8 cellular contexts compared by ENCODE assay signal in the genomic region with DNA sequence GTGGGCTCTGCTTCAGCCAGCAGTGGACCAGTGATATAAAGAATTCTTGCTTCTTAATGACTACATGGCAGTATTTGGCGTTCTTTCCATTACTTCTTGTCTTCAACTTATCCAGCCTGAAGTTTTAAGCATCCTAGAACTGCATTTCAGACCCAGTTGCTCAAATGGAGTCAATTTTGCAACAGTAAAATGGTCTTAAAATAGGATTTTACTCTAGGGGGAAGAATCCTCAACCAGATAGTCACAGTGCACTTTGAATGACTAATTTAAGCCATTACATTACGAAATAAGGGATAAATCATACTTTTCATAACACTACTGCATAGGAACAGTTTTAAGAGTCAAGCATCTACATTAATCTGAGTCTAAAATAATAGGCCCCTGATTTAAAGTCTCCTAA. TPM values are rescaled to one million over a fixed set of nuclear protein-coding genes. Genes with fewer than 3 reads are reported as not detected.
DNase-seq lines count a peak whose midpoint lies in the region; TF ChIP-seq lines count a peak whose summit lies in the region.

No MANE protein-coding gene starts in this region.

- H3K27me3 Mint-ChIP-seq in activated naive CD4-positive, alpha-beta T cell treated with anti-CD3 and anti-CD28 coated beads for 36 hours (ENCODE audit: low read depth): no peaks in the 10 kb centered on the region
- H3K27me3 Mint-ChIP-seq in activated naive CD8-positive, alpha-beta T cell: no peaks in the 10 kb centered on the region
- peaks cover 18 to 32% (median 32%) of the 10 kb centered on the region in 3 donors for H3K27me3 Mint-ChIP-seq in immature natural killer cell (ENCODE audit: low read depth in 3 of 3)

- H3K9me3 Mint-ChIP-seq in activated naive CD4-positive, alpha-beta T cell treated with anti-CD3 and anti-CD28 coated beads for 36 hours: no peaks in the 10 kb centered on the region
- H3K9me3 Mint-ChIP-seq in activated naive CD8-positive, alpha-beta T cell (ENCODE audit: low read depth): no peaks in the 10 kb centered on the region
- H3K9me3 Mint-ChIP-seq in immature natural killer cell: no peaks in the 10 kb centered on the region

- H3K4me1 Mint-ChIP-seq in activated naive CD4-positive, alpha-beta T cell treated with anti-CD3 and anti-CD28 coated beads for 36 hours (ENCODE audit: low read depth): peaks cover 33% of the 10 kb centered on the region
- H3K4me1 Mint-ChIP-seq in activated naive CD8-positive, alpha-beta T cell (ENCODE audit: low read depth): peaks cover 32% of the 10 kb centered on the region
- H3K4me1 Mint-ChIP-seq in immature natural killer cell: peaks cover 16 to 31% of the 10 kb centered on the region in 2 donors

- intact Hi-C loops in activated naive CD4-positive, alpha-beta T cell treated with anti-CD3 and anti-CD28 coated beads for 36 hours (cut with micrococcal nuclease): loop anchor here (2.0 to 10.0 kb wide), 4 partner anchors 93 to 1731 kb away; no protein-coding TSS in a partner anchor
- intact Hi-C loops in tibial artery (cut with DNase I; ENCODE audit: low total_unique reads): loop anchor here (10.0 kb wide), 3 partner anchors 111 to 831 kb away; partner anchors contain the start of genes PUM3 and VLDLR

- no peak overlapping the region for H3K27ac Mint-ChIP-seq in activated naive CD4-positive, alpha-beta T cell treated with anti-CD3 and anti-CD28 coated beads for 36 hours
- peak overlapping the region; percentile 16 for H3K27ac Mint-ChIP-seq in activated naive CD8-positive, alpha-beta T cell
- H3K27ac Mint-ChIP-seq in immature natural killer cell: peak overlapping the region in 1 of 6 donors; percentile 87

- DNase-seq in activated naive CD4-positive, alpha-beta T cell treated with anti-CD3 and anti-CD28 coated beads for 36 hours: no peak
- no peak for DNase-seq in activated naive CD4-positive, alpha-beta T cell (lab: John Stamatoyannopoulos, UW)
- no peak for DNase-seq in immature natural killer cell
- DNase-seq in tibial artery: no peak
- no peak for DNase-seq in activated CD4-positive, CD25-positive, alpha-beta regulatory T cell treated with anti-CD3 and anti-CD28 coated beads, Interleukin-2, amount 50 U/mL, for 72 hours
- DNase-seq in ACHN: no peak
- no peak for DNase-seq in COLO829 (ENCODE audit: low spot score)

- in situ Hi-C loops in ACHN (cut with HindIII; ENCODE audit: low pct_ligation_motif_present, low pct_unique_long_range_greater_than_20kb, low sequenced_read_pairs): no loop called here

- peaks cover 2% of the 10 kb centered on the region for H3K36me3 Mint-ChIP-seq in activated naive CD4-positive, alpha-beta T cell treated with anti-CD3 and anti-CD28 coated beads for 36 hours (ENCODE audit: low read depth)
- no peaks in the 10 kb centered on the region for H3K36me3 Mint-ChIP-seq in activated naive CD8-positive, alpha-beta T cell
- H3K36me3 Mint-ChIP-seq in immature natural killer cell: peaks cover 0 to 4% (median 0%) of the 10 kb centered on the region in 3 donors

- peak in 1 of 2 experiments; percentile 12 for TF ChIP-seq CTCF in tibial artery (IDR thresholded peaks at IDR 0.05)

- peak overlapping the region; percentile 67 to 76 for H3K4me3 ChIP-seq in tibial artery

- no peaks in the 10 kb centered on the region for H3K9me3 ChIP-seq in tibial artery

- peak overlapping the region; percentile 92 for H3K4me3 Mint-ChIP-seq in activated naive CD4-positive, alpha-beta T cell treated with anti-CD3 and anti-CD28 coated beads for 36 hours
- H3K4me3 Mint-ChIP-seq in activated naive CD8-positive, alpha-beta T cell: peak overlapping the region; percentile 96
- peak overlapping the region; percentile 97 to 99 (median 99) for H3K4me3 Mint-ChIP-seq in immature natural killer cell

- peak overlapping the region; percentile 96 to 97 for H3K27ac ChIP-seq in tibial artery

- CTCF ChIA-PET in activated naive CD4-positive, alpha-beta T cell treated with anti-CD3 and anti-CD28 coated beads for 36 hours (lab: Charles Lee): no interaction called here

- H3K36me3 ChIP-seq in tibial artery: no peaks in the 10 kb centered on the region

- peaks cover 0 to 18% (median 12%) of the 10 kb centered on the region in 4 donors for H3K4me1 ChIP-seq in tibial artery

- no peaks in the 10 kb centered on the region for H3K27me3 ChIP-seq in tibial artery

RNA-seq across cellular contexts. Expression of gene SMARCA2, which starts 1.5 kb away (rescaled TPM):
- total RNA-seq in activated naive CD4-positive, alpha-beta T cell treated with anti-CD3 and anti-CD28 coated beads for 36 hours: 10 to 100 TPM; 87.8 to 89.9 TPM
- 10 to 100 TPM; 20.1 to 41.4 (median 25.2) TPM for polyA plus RNA-seq in immature natural killer cell
